In the genomic region with DNA sequence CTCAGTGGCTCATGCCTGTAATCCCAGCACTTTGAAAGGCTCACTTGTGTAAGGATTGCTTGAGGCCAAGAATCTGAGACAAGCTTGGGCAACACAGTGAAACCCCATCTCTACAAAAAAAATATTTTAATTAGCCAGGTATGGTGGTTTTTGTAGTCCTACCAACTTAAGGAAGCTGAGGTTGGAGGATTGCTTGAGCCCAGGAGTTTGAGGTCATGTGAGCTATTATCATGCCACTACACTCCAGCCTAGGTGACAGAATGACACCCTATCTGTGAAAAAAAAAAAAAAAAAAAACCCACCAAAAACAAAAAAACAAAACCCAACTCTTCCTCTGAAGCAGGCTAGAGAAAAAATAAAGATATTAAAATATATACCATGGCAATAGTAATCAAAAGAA, we compare ENCODE assay signal across 24 cellular contexts. TPM values are rescaled to one million over a fixed set of nuclear protein-coding genes. Genes with fewer than 3 reads are reported as not detected.
DNase-seq lines count a peak whose midpoint lies in the region; ATAC-seq, FAIRE-seq and TF ChIP-seq lines count a peak whose summit lies in the region.
"Had no signal": no experiment of that assay in that cellular context is flagged by ENCODE, and none has a peak within 500 bp of the region (broad histone marks: within the 10 kb centered on the region; RNA-seq: fewer than 3 reads in every experiment).

No MANE protein-coding gene starts in this region.

- TF ChIP-seq RAD21 in K562 (CRISPR knock-in tag; conservative IDR thresholded peaks at IDR 0.05 in 1 of 2, IDR thresholded peaks at IDR 0.05 in 1 of 2): no peak

- H3K9me1 ChIP-seq in K562 (ENCODE audit: control insufficient read depth, insufficient read depth, low read length): no peaks in the 10 kb centered on the region

- no peak for TF ChIP-seq POLR2A in K562 (conservative IDR thresholded peaks at IDR 0.05)
- TF ChIP-seq POLR2A in upper lobe of left lung (IDR thresholded peaks at IDR 0.05): no peak

- H3K27me3 ChIP-seq in CD8-positive, alpha-beta T cell (ENCODE audit: insufficient read depth, low read length): no peaks in the 10 kb centered on the region
- no peaks in the 10 kb centered on the region for H3K27me3 ChIP-seq in K562 (ENCODE audit: control insufficient read depth in 2 of 2, insufficient read depth in 2 of 2, low read length in 2 of 2)
- H3K27me3 ChIP-seq in upper lobe of left lung: no peaks in the 10 kb centered on the region
- H3K27me3 ChIP-seq: BLaER1 had no signal

- ATAC-seq in CD8-positive, alpha-beta T cell: peak; percentile 48
- no peak for ATAC-seq in K562
- no peak for ATAC-seq in upper lobe of left lung (ENCODE audit: low FRiP score in 2 of 2)
- no peak for ATAC-seq in HG02970 (IDR thresholded peaks at IDR 0.05; ENCODE audit: low FRiP score, unreplicated experiment)
- ATAC-seq: GM23338, HCT116 had no signal

- H3K4me1 Mint-ChIP-seq in CD8-positive, alpha-beta T cell (ENCODE audit: low read depth): peaks cover 16% of the 10 kb centered on the region
- H3K4me1 Mint-ChIP-seq in immature natural killer cell (peaks cover 20 to 33% of the 10 kb centered on the region in 2 donors), osteocyte (ENCODE audit: unreplicated experiment) (no peaks in the 10 kb centered on the region)
- H3K4me1 Mint-ChIP-seq: B cell, GM23338 had no signal

- TF ChIP-seq EP300 in K562 (IDR thresholded peaks at IDR 0.05; ENCODE audit: low read length) (no peak), upper lobe of left lung (IDR thresholded peaks at IDR 0.05) (no peak)

- no peak overlapping the region for H3K9ac ChIP-seq in K562 (ENCODE audit: insufficient read depth in 1 of 2, low read depth in 2 of 2, low read length in 2 of 2)
- H3K9ac ChIP-seq: BLaER1 had no signal

- no peak overlapping the region for H2AFZ ChIP-seq in K562 (ENCODE audit: low read depth, low read length)
- H2AFZ ChIP-seq: GM23338 had no signal

- CTCF ChIA-PET in CD8-positive, alpha-beta T cell (lab: Charles Lee): interaction anchor here (0.6 kb wide), 1 partner anchor 14 kb away, joined by 3 read pairs; no protein-coding TSS in a partner anchor
- CTCF ChIA-PET in K562 (lab: Yijun Ruan, JAX; ENCODE audit: low intra/inter-chr PET ratio): no interaction called here

- no peaks in the 10 kb centered on the region for H3K9me3 Mint-ChIP-seq in CD8-positive, alpha-beta T cell
- H3K9me3 Mint-ChIP-seq in immature natural killer cell (peaks cover 0 to 10% (median 2%) of the 10 kb centered on the region in 6 donors), osteocyte (ENCODE audit: unreplicated experiment) (peaks cover 8% of the 10 kb centered on the region)

- intact Hi-C loops in CD8-positive, alpha-beta T cell (cut with DNase I, micrococcal nuclease): no loop called here
- intact Hi-C loops in K562 (cut with micrococcal nuclease): no loop called here

- H3K27me3 Mint-ChIP-seq in CD8-positive, alpha-beta T cell (ENCODE audit: low read depth): no peaks in the 10 kb centered on the region
- H3K27me3 Mint-ChIP-seq in immature natural killer cell (ENCODE audit: low read depth in 3 of 3) (peaks cover 3 to 5% (median 4%) of the 10 kb centered on the region in 3 donors), osteocyte (ENCODE audit: unreplicated experiment) (no peaks in the 10 kb centered on the region)
- H3K27me3 Mint-ChIP-seq: B cell; CD4-positive, CD25-positive, alpha-beta regulatory T cell had no signal

- TF ChIP-seq CTCF in CD8-positive, alpha-beta T cell (IDR thresholded peaks at IDR 0.05): no peak
- TF ChIP-seq CTCF in K562 (IDR thresholded peaks at IDR 0.05 in 2 of 3, conservative IDR thresholded peaks at IDR 0.05 in 1 of 3; ENCODE audit: insufficient read depth in 2 of 3, low read depth in 1 of 3, low read length in 3 of 3) (no peak), osteocyte (IDR thresholded peaks at IDR 0.05) (no peak), upper lobe of left lung (IDR thresholded peaks at IDR 0.05) (no peak)

- no peaks in the 10 kb centered on the region for H3K9me3 ChIP-seq in CD8-positive, alpha-beta T cell (ENCODE audit: low read length)
- H3K9me3 ChIP-seq in K562 (replicated peaks; ENCODE audit: control insufficient read depth, insufficient read depth, low read depth, low read length) (peaks cover 6% of the 10 kb centered on the region), upper lobe of left lung (peaks cover 2 to 15% (median 10%) of the 10 kb centered on the region in 4 donors)

- peak; percentile 0 for DNase-seq in activated CD8-positive, alpha-beta memory T cell treated with anti-CD3 and anti-CD28 coated beads, Interleukin-2, amount 50 U/mL, for 1 hour (ENCODE audit: extremely low read depth)
- no peak for DNase-seq in activated CD8-positive, alpha-beta memory T cell treated with anti-CD3 and anti-CD28 coated beads, Interleukin-2, amount 50 U/mL, for 48 hours
- no peak for DNase-seq in CD8-positive, alpha-beta T cell
- DNase-seq in K562 (ENCODE audit: extremely low read depth in 1 of 4, low spot score in 3 of 4) (peak in 1 of 4 experiments; percentile 42), immature natural killer cell (peak; percentile 58 to 68 (median 68)), osteocyte (ENCODE audit: extremely low spot score, unreplicated experiment) (no peak), upper lobe of left lung (no peak)
- DNase-seq: Calu3; CD4-positive, CD25-positive, alpha-beta regulatory T cell; COR-L47; DMS53; DMS79 treated with DMSO at 0.1 percent for 48 hours; GF-D8; H9; HFFc6 had no signal

- no peak overlapping the region for H3K4me2 ChIP-seq in K562 (ENCODE audit: insufficient read depth, low read length)
- H3K4me2 ChIP-seq: BLaER1, GM23338 had no signal

- peaks cover 19% of the 10 kb centered on the region for H3K36me3 Mint-ChIP-seq in CD8-positive, alpha-beta T cell
- H3K36me3 Mint-ChIP-seq in immature natural killer cell: no peaks in the 10 kb centered on the region
- peaks cover 9% of the 10 kb centered on the region for H3K36me3 Mint-ChIP-seq in osteocyte (ENCODE audit: unreplicated experiment)

- no TSS peak for BruUV-seq in K562 (replicated peaks; lab: Mats Ljungman, UMichigan)

- no peaks in the 10 kb centered on the region for H4K20me1 ChIP-seq in K562 (replicated peaks; ENCODE audit: control insufficient read depth, insufficient read depth, low read length)
- H4K20me1 ChIP-seq: BLaER1 had no signal

- no peaks in the 10 kb centered on the region for H3K4me1 ChIP-seq in CD8-positive, alpha-beta T cell (ENCODE audit: insufficient read depth, low read length)
- H3K4me1 ChIP-seq in K562 (replicated peaks in 1 of 2; ENCODE audit: control insufficient read depth in 2 of 2, insufficient read depth in 2 of 2, low read length in 2 of 2) (peaks cover 18 to 24% of the 10 kb centered on the region in 2 experiments), upper lobe of left lung (peaks cover 0 to 7% (median 0%) of the 10 kb centered on the region in 4 donors)
- H3K4me1 ChIP-seq: BLaER1 had no signal

- H3K27ac Mint-ChIP-seq in CD8-positive, alpha-beta T cell: no peak overlapping the region
- H3K27ac Mint-ChIP-seq in immature natural killer cell (peak overlapping the region in 5 of 6 donors; percentile 43 to 83 (median 79)), osteocyte (ENCODE audit: unreplicated experiment) (no peak overlapping the region)
- H3K27ac Mint-ChIP-seq: B cell; CD4-positive, CD25-positive, alpha-beta regulatory T cell; GM23338; H9; HFFc6 had no signal

- no peak overlapping the region for H3K4me3 ChIP-seq in CD8-positive, alpha-beta T cell (ENCODE audit: low read depth, low read length)
- H3K4me3 ChIP-seq in K562 (no peak overlapping the region), upper lobe of left lung (no peak overlapping the region)
- H3K4me3 ChIP-seq: BLaER1, GM23338 had no signal

- in situ Hi-C loops in K562 (cut with MboI): no loop called here

- H3K27ac ChIP-seq in CD8-positive, alpha-beta T cell (ENCODE audit: low read depth, low read length): no peak overlapping the region
- H3K27ac ChIP-seq in K562 (ENCODE audit: extremely low read depth, low read depth, low read length) (no peak overlapping the region), upper lobe of left lung (no peak overlapping the region)
- H3K27ac ChIP-seq: 22Rv1, BLaER1, C4-2B had no signal

- no peak overlapping the region for H3K4me3 Mint-ChIP-seq in CD8-positive, alpha-beta T cell
- H3K4me3 Mint-ChIP-seq in immature natural killer cell (peak overlapping the region; percentile 5 to 74 (median 51)), osteocyte (ENCODE audit: unreplicated experiment) (no peak overlapping the region)
- H3K4me3 Mint-ChIP-seq: B cell; CD4-positive, CD25-positive, alpha-beta regulatory T cell; GM23338; H9; HFFc6 had no signal

- FAIRE-seq in K562 (lab: Jason Lieb, UNC): peak; percentile 6
- FAIRE-seq: GM12891, GM18507 had no signal

- H3K79me2 ChIP-seq in K562 (ENCODE audit: control insufficient read depth, insufficient read depth, low read length): no peaks in the 10 kb centered on the region

- POLR2A ChIA-PET in CD8-positive, alpha-beta T cell (lab: Charles Lee): interaction anchor here (0.6 kb wide), 2 partner anchors 22 to 68 kb away, joined by 3 to 4 read pairs; no protein-coding TSS in a partner anchor
- POLR2A ChIA-PET in K562 (lab: Yijun Ruan, JAX): no interaction called here

- H3K36me3 ChIP-seq in CD8-positive, alpha-beta T cell (ENCODE audit: insufficient read depth, low read length): no peaks in the 10 kb centered on the region
- no peaks in the 10 kb centered on the region; the same call in 2 of the 3 replicates for H3K36me3 ChIP-seq in K562 (ENCODE audit: control insufficient read depth, insufficient read depth, low read length)
- no peaks in the 10 kb centered on the region for H3K36me3 ChIP-seq in upper lobe of left lung

RNA-seq across cellular contexts. Expression of gene TMEM116, which starts 41.2 kb away (rescaled TPM):
- total RNA-seq in CD8-positive, alpha-beta T cell: 10 to 100 TPM in 1 of 2 experiments, 1 to 10 TPM in 1; 9.4 to 11.2 TPM
- total RNA-seq in K562 (2011; cell fraction: chromatin; rRNA removed; ENCODE audit: low replicate concordance): 107 and 160 TPM in 2 replicates
- 75.5 and 75.9 TPM in 2 replicates for total RNA-seq in K562 (2011; cell fraction: nucleolus; rRNA removed)
- total RNA-seq in K562 (2011; cell fraction: nucleoplasm; rRNA removed): 121 and 154 TPM in 2 replicates
- 5.2 and 10.0 TPM in 2 replicates for total RNA-seq in K562 (2014; rRNA removed)
- total RNA-seq in K562 (2014; rRNA removed; fragmentation: Illumina TruSeq; extraction: Trizol): 14.2 and 15.6 TPM in 2 replicates
- 9.0 and 10.7 TPM in 2 replicates for total RNA-seq in K562 (2015; rRNA removed; fragmentation: Illumina TruSeq; extraction: Trizol)
- 10.8 and 11.1 TPM in 2 replicates for total RNA-seq in K562 (2021)
- polyA plus RNA-seq in K562 (2011; rRNA removed): 78.6 and 98.3 TPM in 2 replicates
- polyA plus RNA-seq in K562 (2011; cell fraction: cytosol; rRNA removed): 41.1 and 95.9 TPM in 2 replicates
- 61.9 and 123 TPM in 2 replicates for polyA plus RNA-seq in K562 (2011; cell fraction: nucleus; rRNA removed)
- polyA plus RNA-seq in K562 (2012): 12.9 and 20.1 TPM in 2 replicates
- 13.9 and 14.4 TPM in 2 replicates for polyA plus RNA-seq in K562 (2014; fragmentation: Illumina TruSeq; extraction: Trizol)
- polyA plus RNA-seq in K562 (2014; fragmentation: Nextera tagmentation; extraction: Ambion mirVana): 10 to 100 TPM; 19.2 to 22.9 TPM
- 12.7 and 16.3 TPM in 2 replicates for polyA plus RNA-seq in K562 (2014; rRNA removed)
- polyA minus RNA-seq in K562 (2011; rRNA and poly(A)+ RNA removed): 44.7 and 67.7 TPM in 2 replicates
- 15.4 and 22.0 TPM in 2 replicates for polyA minus RNA-seq in K562 (2011; cell fraction: cytosol; rRNA and poly(A)+ RNA removed)
- 23.4 and 62.4 TPM in 2 replicates for polyA minus RNA-seq in K562 (2011; cell fraction: nucleus; rRNA and poly(A)+ RNA removed)
- polyA plus RNA-seq in immature natural killer cell: 10 to 100 TPM; 11.2 to 15.1 (median 11.8) TPM
- total RNA-seq in osteocyte: 9.9 and 12.6 TPM in 2 replicates
- 10 to 100 TPM; 14.8 to 41.9 (median 21.2) TPM for total RNA-seq in upper lobe of left lung

RNA-seq across cellular contexts. Expression of gene ERP29, which starts 41.4 kb away (rescaled TPM):
- 100 to 1,000 TPM; 102 to 111 TPM for total RNA-seq in CD8-positive, alpha-beta T cell
- 69.6 and 72.2 TPM in 2 replicates for total RNA-seq in K562 (2011; cell fraction: chromatin; rRNA removed; ENCODE audit: low replicate concordance)
- total RNA-seq in K562 (2011; cell fraction: nucleolus; rRNA removed): 118 and 126 TPM in 2 replicates
- total RNA-seq in K562 (2011; cell fraction: nucleoplasm; rRNA removed): 117 and 135 TPM in 2 replicates
- total RNA-seq in K562 (2014; rRNA removed) (58.6 and 60.7 TPM in 2 replicates), K562 (2014; rRNA removed; fragmentation: Illumina TruSeq; extraction: Trizol) (112 and 113 TPM in 2 replicates), K562 (2015; rRNA removed; fragmentation: Illumina TruSeq; extraction: Trizol) (133 TPM in 2 replicates), K562 (2021) (82.3 and 97.5 TPM in 2 replicates), osteocyte (133 and 139 TPM in 2 replicates), upper lobe of left lung (100 to 1,000 TPM in 2 of 6 donors, 10 to 100 TPM in 4; 32.5 to 149 (median 72.2) TPM)
- polyA plus RNA-seq in K562 (2011; rRNA removed) (111 and 129 TPM in 2 replicates), K562 (2014; fragmentation: Illumina TruSeq; extraction: Trizol) (106 and 110 TPM in 2 replicates), K562 (2014; fragmentation: Nextera tagmentation; extraction: Ambion mirVana) (100 to 1,000 TPM in 1 of 2 experiments, 10 to 100 TPM in 1; 42.4 to 146 TPM), K562 (2014; rRNA removed) (136 and 137 TPM in 2 replicates), immature natural killer cell (100 to 1,000 TPM; 106 to 137 (median 119) TPM)
- 56.1 and 102 TPM in 2 replicates for polyA plus RNA-seq in K562 (2011; cell fraction: cytosol; rRNA removed)
- 32.9 and 55.8 TPM in 2 replicates for polyA plus RNA-seq in K562 (2011; cell fraction: nucleus; rRNA removed)
- polyA plus RNA-seq in K562 (2012): 139 and 228 TPM in 2 replicates
- polyA minus RNA-seq in K562 (2011; rRNA and poly(A)+ RNA removed): 46.1 and 59.2 TPM in 2 replicates
- 25.2 and 32.2 TPM in 2 replicates for polyA minus RNA-seq in K562 (2011; cell fraction: cytosol; rRNA and poly(A)+ RNA removed)
- 10.2 and 19.7 TPM in 2 replicates for polyA minus RNA-seq in K562 (2011; cell fraction: nucleus; rRNA and poly(A)+ RNA removed)

Comparison
In these comparisons a context has a peak if more than half of its experiments do, and no peak if none do; other contexts are left out.
1. DNase-seq: peak in activated CD8-positive, alpha-beta memory T cell treated with anti-CD3 and anti-CD28 coated beads, Interleukin-2, amount 50 U/mL, for 1 hour (single experiment) and immature natural killer cell (3 of 3); none in activated CD8-positive, alpha-beta memory T cell treated with anti-CD3 and anti-CD28 coated beads, Interleukin-2, amount 50 U/mL, for 48 hours (single experiment), CD8-positive, alpha-beta T cell (0 of 7), osteocyte (single experiment) and upper lobe of left lung (0 of 2).
2. H3K27ac Mint-ChIP-seq: peak in immature natural killer cell (5 of 6); none in CD8-positive, alpha-beta T cell (single experiment) and osteocyte (single experiment).
3. H3K4me3 Mint-ChIP-seq: peak in immature natural killer cell (5 of 5); none in CD8-positive, alpha-beta T cell (single experiment) and osteocyte (single experiment).